In the genomic region with DNA sequence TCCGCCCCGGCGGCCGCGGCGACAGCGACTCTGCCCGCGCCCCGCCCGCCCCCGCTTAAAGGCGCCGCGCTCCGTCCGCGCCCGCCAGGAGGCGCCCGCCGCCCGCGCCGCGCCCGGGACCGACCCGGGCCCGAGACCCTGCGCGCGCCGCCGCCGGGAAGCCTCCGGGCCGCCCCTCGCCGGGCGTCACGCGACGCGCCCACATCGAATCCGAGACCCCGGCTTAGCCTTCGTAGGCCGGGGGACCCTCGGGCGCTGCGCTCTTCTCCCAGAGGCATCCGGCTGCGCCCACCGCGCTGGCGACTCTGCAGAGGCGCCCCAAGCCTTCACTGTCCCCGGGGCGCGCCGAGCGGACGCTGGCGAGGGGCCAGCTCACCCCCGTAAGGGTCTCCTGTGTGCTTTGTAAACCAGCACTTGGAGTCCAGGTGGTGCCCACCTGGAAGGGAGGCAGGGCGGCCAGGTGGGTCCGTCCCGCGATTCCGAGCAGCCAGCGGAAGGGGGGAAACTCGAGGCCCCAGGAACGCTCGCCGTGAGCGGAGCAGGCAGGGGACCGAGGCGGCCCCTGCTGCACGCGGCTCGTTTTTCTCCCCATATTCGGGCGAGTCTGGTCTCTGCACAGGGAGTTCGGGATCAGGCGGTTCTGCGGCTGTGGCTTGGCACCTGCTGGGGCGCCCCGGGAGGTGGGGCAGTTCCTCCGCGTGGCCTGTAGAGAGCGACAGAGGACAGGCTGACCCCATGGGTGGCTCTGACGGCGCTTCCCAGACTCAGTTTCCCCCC, we compare ENCODE assay signal across 8 cellular contexts. TPM values are rescaled to one million over a fixed set of nuclear protein-coding genes. Genes with fewer than 3 reads are reported as not detected.
DNase-seq lines count a peak whose midpoint lies in the region; ATAC-seq, FAIRE-seq and TF ChIP-seq lines count a peak whose summit lies in the region.

No MANE protein-coding gene starts in this region.

- no peaks in the 10 kb centered on the region for H3K4me1 Mint-ChIP-seq in astrocyte (ENCODE audit: low read depth, unreplicated experiment)

- H3K27me3 ChIP-seq in astrocyte (ENCODE audit: insufficient read depth, low read length), result no peaks in the 10 kb centered on the region

- TF ChIP-seq CTCF in astrocyte (IDR thresholded peaks at IDR 0.05; ENCODE audit: insufficient read depth, low read depth, low read length) (no peak), retinal pigment epithelial cell (conservative IDR thresholded peaks at IDR 0.05; ENCODE audit: low read depth, low read length) (peak; percentile 61)

- H3K4me3 Mint-ChIP-seq in astrocyte (ENCODE audit: unreplicated experiment), result peak overlapping the region; percentile 73

- H3K4me2 ChIP-seq in astrocyte (ENCODE audit: low read length), result peak overlapping the region; percentile 90

- H3K27me3 Mint-ChIP-seq in astrocyte (ENCODE audit: low read depth, unreplicated experiment), result peaks cover 6% of the 10 kb centered on the region

- FAIRE-seq in astrocyte (lab: Jason Lieb, UNC), result no peak

- ATAC-seq in GM18511 (IDR thresholded peaks at IDR 0.05; ENCODE audit: unreplicated experiment) (peak; percentile 46), HG03139 (IDR thresholded peaks at IDR 0.05; ENCODE audit: unreplicated experiment) (no peak)

- in situ Hi-C loops in ACHN (cut with HindIII; ENCODE audit: low pct_ligation_motif_present, low pct_unique_long_range_greater_than_20kb, low sequenced_read_pairs), result no loop called here

- DNase-seq in ACHN, result peak; percentile 60
- DNase-seq in LHCN-M2 (ENCODE audit: low read depth), result peak; percentile 38
- DNase-seq in T follicular helper cell (ENCODE audit: low read depth), result peak; percentile 50
- DNase-seq in astrocyte (ENCODE audit: low read depth), result no peak
- DNase-seq in hippocampal formation (lab: John Stamatoyannopoulos, UW), result peak; percentile 49 to 60
- DNase-seq in retinal pigment epithelial cell (ENCODE audit: low read depth), result no peak

- H2AFZ ChIP-seq in astrocyte (ENCODE audit: low read depth, low read length), result peak overlapping the region; percentile 60

- no peaks in the 10 kb centered on the region for H3K9me3 ChIP-seq in astrocyte (ENCODE audit: insufficient read depth, low read depth, low read length)

- no peaks in the 10 kb centered on the region for H3K79me2 ChIP-seq in astrocyte (ENCODE audit: insufficient read depth, low read length)

- peaks cover 15% of the 10 kb centered on the region for H3K4me1 ChIP-seq in astrocyte (ENCODE audit: insufficient read depth, low read length)

- peak overlapping the region; percentile 50 for H3K4me3 ChIP-seq in astrocyte (ENCODE audit: insufficient read depth, low read depth, low read length)
- peak overlapping the region; percentile 55 for H3K4me3 ChIP-seq in retinal pigment epithelial cell (ENCODE audit: low read length)

- no peaks in the 10 kb centered on the region for H3K9me3 Mint-ChIP-seq in astrocyte (ENCODE audit: unreplicated experiment)

- no peak overlapping the region for H3K27ac ChIP-seq in astrocyte (ENCODE audit: low read depth, low read length)

- no peaks in the 10 kb centered on the region for H3K36me3 ChIP-seq in astrocyte (ENCODE audit: insufficient read depth, low read length)

- H3K36me3 Mint-ChIP-seq in astrocyte (ENCODE audit: low read depth, unreplicated experiment), result no peaks in the 10 kb centered on the region

- peak overlapping the region; percentile 16 for H3K9ac ChIP-seq in astrocyte (ENCODE audit: low read length)

- H3K27ac Mint-ChIP-seq in astrocyte (ENCODE audit: unreplicated experiment), result no peak overlapping the region

- H4K20me1 ChIP-seq in astrocyte (ENCODE audit: insufficient read depth, low read length), result peaks cover 29% of the 10 kb centered on the region

RNA-seq across cellular contexts. Expression of gene ABCA2, which starts 0.4 kb away (rescaled TPM):
- 13.2 and 15.5 TPM in 2 replicates for total RNA-seq in LHCN-M2 (2014; rRNA removed)
- 18.7 TPM for polyA plus RNA-seq in LHCN-M2 (2012)
- 16.2 and 20.0 TPM in 2 replicates for total RNA-seq in astrocyte

RNA-seq across cellular contexts. Expression of gene FUT7, which starts 3.4 kb away (rescaled TPM):
- total RNA-seq in LHCN-M2 (2014; rRNA removed) (not detected in 2 replicates), astrocyte (not detected in 2 replicates)
- polyA plus RNA-seq in LHCN-M2 (2012), result not detected

RNA-seq across cellular contexts. Expression of gene NPDC1, which starts 17.5 kb away (rescaled TPM):
- total RNA-seq in LHCN-M2 (2014; rRNA removed), result 5.3 and 5.5 TPM in 2 replicates
- 13.1 TPM for polyA plus RNA-seq in LHCN-M2 (2012)
- 65.9 and 66.8 TPM in 2 replicates for total RNA-seq in astrocyte

RNA-seq across cellular contexts. Expression of gene ENTPD2, which starts 25.4 kb away (rescaled TPM):
- total RNA-seq in LHCN-M2 (2014; rRNA removed) (not detected in 2 replicates), astrocyte (0.14 and 0.55 TPM in 2 replicates)
- polyA plus RNA-seq in LHCN-M2 (2012), result not detected

RNA-seq across cellular contexts. Expression of gene CLIC3, which starts 32.1 kb away (rescaled TPM):
- total RNA-seq in LHCN-M2 (2014; rRNA removed) (0.52 TPM in 1 of 2 replicates, not detected in the other), astrocyte (0.39 and 0.48 TPM in 2 replicates)
- 1.6 TPM for polyA plus RNA-seq in LHCN-M2 (2012)

Comparison
In these comparisons a context has a peak if more than half of its experiments do, and no peak if none do; other contexts are left out.
1. DNase-seq: peak in ACHN (single experiment), LHCN-M2 (single experiment), T follicular helper cell (single experiment) and hippocampal formation (2 of 2); none in astrocyte (single experiment) and retinal pigment epithelial cell (single experiment).
2. RNA of gene NPDC1, which starts 17.5 kb away (total RNA-seq): 65.9 to 66.8 TPM in astrocyte; 5.3 to 5.5 TPM in LHCN-M2; every median in the first group is over 10 times any median in the second.